ENCODE assay signal across 1 cellular context in the genomic region with DNA sequence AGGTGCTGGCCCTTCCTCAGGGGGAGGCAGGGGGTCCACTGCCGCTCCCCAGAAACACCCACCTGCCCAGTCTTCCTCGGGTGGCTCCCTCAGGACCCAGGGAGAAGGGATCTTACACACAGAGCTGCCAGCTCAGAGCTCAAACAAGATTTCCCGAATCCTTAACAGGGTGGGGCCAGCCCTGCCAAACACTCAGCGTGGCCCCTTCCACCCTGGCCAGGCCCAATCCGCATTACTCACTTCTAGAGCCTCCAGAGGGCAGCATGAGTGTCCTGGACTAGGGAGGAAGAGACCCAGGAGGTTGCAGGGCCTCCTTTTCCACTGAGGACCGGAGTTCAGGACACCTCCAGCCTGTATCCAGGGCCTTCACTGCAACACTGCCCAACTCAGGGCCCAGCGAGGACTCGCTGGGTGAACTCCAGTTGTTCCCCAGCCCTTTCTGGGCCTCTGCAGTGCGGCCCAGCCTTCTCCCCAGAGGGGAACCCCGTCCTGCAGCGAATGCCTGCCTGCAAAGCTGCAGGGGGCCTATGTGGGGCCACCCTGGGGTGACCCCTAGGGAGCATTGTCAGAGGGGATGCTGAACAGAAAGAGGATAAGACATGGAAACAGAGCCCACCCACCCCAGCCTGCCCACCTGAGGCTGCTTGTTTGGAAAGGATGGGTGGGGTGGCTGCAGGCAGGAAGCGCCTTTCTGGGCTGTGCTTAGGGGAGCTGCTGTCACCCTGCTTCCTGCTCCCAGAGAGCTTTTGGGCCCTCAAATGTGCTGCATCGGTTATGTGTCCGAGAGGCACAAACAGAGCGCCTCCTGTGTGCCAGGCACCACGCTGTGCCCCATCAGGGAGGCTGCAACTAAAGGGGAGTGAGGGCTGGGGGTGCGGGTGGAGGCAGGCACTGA.
TF ChIP-seq lines count a peak whose summit lies in the region.

No MANE protein-coding gene starts in this region.

TF ChIP-seq in SK-N-SH treated with all-trans-retinoic acid at 6 μM for 48 hours, 23 proteins besides CTCF, POLR2A, EP300 and RAD21 (continued from another document):
- TF ChIP-seq, protein P1, sequence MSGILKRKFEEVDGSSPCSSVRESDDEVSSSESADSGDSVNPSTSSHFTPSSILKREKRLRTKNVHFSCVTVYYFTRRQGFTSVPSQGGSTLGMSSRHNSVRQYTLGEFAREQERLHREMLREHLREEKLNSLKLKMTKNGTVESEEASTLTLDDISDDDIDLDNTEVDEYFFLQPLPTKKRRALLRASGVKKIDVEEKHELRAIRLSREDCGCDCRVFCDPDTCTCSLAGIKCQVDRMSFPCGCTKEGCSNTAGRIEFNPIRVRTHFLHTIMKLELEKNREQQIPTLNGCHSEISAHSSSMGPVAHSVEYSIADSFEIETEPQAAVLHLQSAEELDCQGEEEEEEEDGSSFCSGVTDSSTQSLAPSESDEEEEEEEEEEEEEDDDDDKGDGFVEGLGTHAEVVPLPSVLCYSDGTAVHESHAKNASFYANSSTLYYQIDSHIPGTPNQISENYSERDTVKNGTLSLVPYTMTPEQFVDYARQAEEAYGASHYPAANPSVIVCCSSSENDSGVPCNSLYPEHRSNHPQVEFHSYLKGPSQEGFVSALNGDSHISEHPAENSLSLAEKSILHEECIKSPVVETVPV (CRISPR knock-in tag; IDR thresholded peaks at IDR 0.05), result no peak
